Comparison of ENCODE assay signal across 1 cellular context in genomic region chr12:102478416-102479098, GRCh38.
TF ChIP-seq lines count a peak whose summit lies in the region.

No MANE protein-coding gene starts in this region.

TF ChIP-seq in liver, 16 proteins besides CTCF, POLR2A, EP300 and RAD21 (continued from another document):
- TF ChIP-seq REST (IDR thresholded peaks at IDR 0.05) (peak; percentile 34), FOXA1 (IDR thresholded peaks at IDR 0.05) (no peak), HNF4A (conservative IDR thresholded peaks at IDR 0.05) (peak in 1 of 2 donors; percentile 7)
